In genomic region chr7:95472521-95473160, GRCh38 we compare ENCODE assay signal across 13 cellular contexts. TPM values are rescaled to one million over a fixed set of nuclear protein-coding genes. Genes with fewer than 3 reads are reported as not detected.
DNase-seq lines count a peak whose midpoint lies in the region; ATAC-seq, FAIRE-seq and TF ChIP-seq lines count a peak whose summit lies in the region.
"Had no signal": no experiment of that assay in that cellular context is flagged by ENCODE, and none has a peak within 500 bp of the region (broad histone marks: within the 10 kb centered on the region; RNA-seq: fewer than 3 reads in every experiment).

No MANE protein-coding gene starts in this region.

- peak overlapping the region; percentile 92 for H3K27ac ChIP-seq in SJCRH30
- H3K27ac ChIP-seq in transverse colon: no peak overlapping the region
- H3K27ac ChIP-seq: stomach had no signal

- no peak for FAIRE-seq in urothelium cell line (lab: Jason Lieb, UNC)
- FAIRE-seq: GM18507 had no signal

- H3K4me1 ChIP-seq in SJCRH30 (peaks cover 67% of the 10 kb centered on the region), transverse colon (peaks cover 0 to 13% (median 0%) of the 10 kb centered on the region in 4 donors)

- no peaks in the 10 kb centered on the region for H3K9me3 ChIP-seq in SJCRH30 (replicated peaks)
- H3K9me3 ChIP-seq in transverse colon: no peaks in the 10 kb centered on the region
- H3K9me3 ChIP-seq: stomach had no signal

- DNase-seq in left ventricle myocardium superior (no peak), Right ventricle myocardium inferior (ENCODE audit: missing footprints) (no peak), SJCRH30 (peak; percentile 86 to 95), foreskin melanocyte (peak; percentile 47), transverse colon (no peak), pons (ENCODE audit: low spot score) (no peak), urothelium cell line (ENCODE audit: low spot score) (no peak)
- DNase-seq: aorta; CD4-positive, CD25-positive, alpha-beta regulatory T cell; stimulated activated CD4-positive, alpha-beta T cell treated with anti-CD3 and anti-CD28 coated beads, Interleukin-15, amount 100 ng/mL, for 24 hours; stomach had no signal

- TF ChIP-seq CTCF in transverse colon (IDR thresholded peaks at IDR 0.05): no peak

- TF ChIP-seq EP300 in transverse colon (IDR thresholded peaks at IDR 0.05; ENCODE audit: low read depth): no peak

- ATAC-seq in left ventricle myocardium superior: peak; percentile 28
- no peak for ATAC-seq in Right ventricle myocardium inferior
- no peak for ATAC-seq in GM21576 (IDR thresholded peaks at IDR 0.05; ENCODE audit: unreplicated experiment)

- no peaks in the 10 kb centered on the region for H3K27me3 ChIP-seq in SJCRH30
- H3K27me3 ChIP-seq in transverse colon: no peaks in the 10 kb centered on the region
- H3K27me3 ChIP-seq: stomach had no signal

- H3K36me3 ChIP-seq in SJCRH30 (no peaks in the 10 kb centered on the region), transverse colon (no peaks in the 10 kb centered on the region)
- H3K36me3 ChIP-seq: stomach had no signal

- no peak for TF ChIP-seq POLR2A in transverse colon (IDR thresholded peaks at IDR 0.05)

- H3K4me3 ChIP-seq in SJCRH30 (peak overlapping the region; percentile 44), transverse colon (no peak overlapping the region)
- H3K4me3 ChIP-seq: stomach had no signal

- WGBS in transverse colon (ENCODE audit: low coverage in 1 of 2), 2 donors: 54 to 55% methylated on average over 3 to 8 of the region's 8 CpGs

- intact Hi-C loops in left ventricle myocardium superior (cut with micrococcal nuclease) (loop anchor here (10.0 kb wide), 1 partner anchor 158 kb away; no protein-coding TSS in a partner anchor), Right ventricle myocardium inferior (cut with DNase I) (loop anchor here (5.0 kb wide), 1 partner anchor 35 kb away; the partner anchor contains the start of gene PON2), transverse colon (cut with DNase I; ENCODE audit: low total_unique reads) (no loop called here)

- in situ Hi-C loops in transverse colon (cut with MboI; ENCODE audit: low pct_ligation_motif_present in 1 of 4, low pct_unique_long_range_greater_than_20kb in 1 of 4, low sequenced_read_pairs in 3 of 4): no loop called here

RNA-seq across cellular contexts. Expression of gene ASB4, which starts 13.1 kb away (rescaled TPM):
- total RNA-seq in left ventricle myocardium superior (8.7 TPM), Right ventricle myocardium inferior (7.0 TPM), transverse colon (not detected)
- 0.08 and 0.15 TPM in 2 replicates for total RNA-seq in SJCRH30 (2014; rRNA removed; shearing (Covaris generic))
- total RNA-seq: aorta; CD4-positive, CD25-positive, alpha-beta regulatory T cell had no signal

RNA-seq across cellular contexts. Expression of gene PON2, which starts 37.8 kb away (rescaled TPM):
- total RNA-seq in left ventricle myocardium superior: 39.9 TPM
- 37.4 TPM for total RNA-seq in Right ventricle myocardium inferior
- 117 and 142 TPM in 2 replicates for total RNA-seq in SJCRH30 (2014; rRNA removed; shearing (Covaris generic))
- 100 to 1,000 TPM; 120 to 299 (median 188) TPM for total RNA-seq in transverse colon

Comparison
In these comparisons a context has a peak if more than half of its experiments do, and no peak if none do; other contexts are left out.
1. DNase-seq: peak in SJCRH30 (2 of 2) and foreskin melanocyte (single experiment); none in left ventricle myocardium superior (single experiment), Right ventricle myocardium inferior (single experiment), transverse colon (single experiment), pons (single experiment) and urothelium cell line (single experiment).